In genomic region chr4:77734928-77735327, GRCh38 we compare ENCODE assay signal across 8 cellular contexts.
DNase-seq lines count a peak whose midpoint lies in the region; ATAC-seq and TF ChIP-seq lines count a peak whose summit lies in the region.

No MANE protein-coding gene starts in this region.

- H2AFZ ChIP-seq in OCI-LY7 (ENCODE audit: low read length): no peak overlapping the region

- peak; percentile 76 to 79 for DNase-seq in AML-193 (lab: John Stamatoyannopoulos, UW)
- DNase-seq in OCI-LY7 (ENCODE audit: low spot score): peak; percentile 20
- peak in 1 of 2 donors; percentile 16 for DNase-seq in central memory CD8-positive, alpha-beta T cell (ENCODE audit: low spot score in 2 of 2)
- peak; percentile 30 for DNase-seq in stimulated activated CD4-positive, alpha-beta T cell treated with anti-CD3 and anti-CD28 coated beads, Interleukin-1b, Interleukin-23, amount 100 ng/mL, for 48 hours
- DNase-seq in mesothelial cell of epicardium (ENCODE audit: low spot score in 2 of 2, unreplicated experiment in 2 of 2): no peak
- DNase-seq in NCI-H1105 (lab: John Stamatoyannopoulos, UW): no peak

- H3K9me3 ChIP-seq in OCI-LY7 (ENCODE audit: low read length): no peaks in the 10 kb centered on the region

- CTCF ChIA-PET in OCI-LY7 (lab: Charles Lee; ENCODE audit: unreplicated experiment): no interaction called here

- H3K79me2 ChIP-seq in OCI-LY7 (ENCODE audit: insufficient read depth, low read depth, low read length): no peaks in the 10 kb centered on the region; the same call in 1 of the 2 replicates

- H3K27ac ChIP-seq in OCI-LY7 (ENCODE audit: low read depth, low read length, poor library complexity, severe bottlenecking): no peak overlapping the region

- no TSS peak for BruUV-seq in OCI-LY7 (replicated peaks; lab: Mats Ljungman, UMichigan)

- H3K4me3 ChIP-seq in OCI-LY7 (ENCODE audit: low read depth, low read length, poor library complexity, severe bottlenecking): no peak overlapping the region

- no peak for TF ChIP-seq CTCF in OCI-LY7 (conservative IDR thresholded peaks at IDR 0.05; ENCODE audit: low read length)
- TF ChIP-seq CTCF in mesothelial cell of epicardium (IDR thresholded peaks at IDR 0.05; ENCODE audit: unreplicated experiment): no peak

- no peaks in the 10 kb centered on the region for H4K20me1 ChIP-seq in OCI-LY7 (ENCODE audit: insufficient read depth, low read length)

- peak overlapping the region; percentile 57 for H3K4me3 Mint-ChIP-seq in central memory CD8-positive, alpha-beta T cell
- H3K4me3 Mint-ChIP-seq in mesothelial cell of epicardium: no peak overlapping the region

- intact Hi-C loops in OCI-LY7 (cut with micrococcal nuclease; ENCODE audit: unreplicated experiment): no loop called here

- H3K27me3 Mint-ChIP-seq in central memory CD8-positive, alpha-beta T cell: no peaks in the 10 kb centered on the region
- no peaks in the 10 kb centered on the region for H3K27me3 Mint-ChIP-seq in mesothelial cell of epicardium (ENCODE audit: low read depth)

- peak overlapping the region; percentile 90 for H3K27ac Mint-ChIP-seq in central memory CD8-positive, alpha-beta T cell (ENCODE audit: low read depth)
- no peak overlapping the region for H3K27ac Mint-ChIP-seq in mesothelial cell of epicardium

- H3K36me3 Mint-ChIP-seq in central memory CD8-positive, alpha-beta T cell (ENCODE audit: insufficient read depth): peaks cover 50% of the 10 kb centered on the region
- H3K36me3 Mint-ChIP-seq in mesothelial cell of epicardium: peaks cover 13% of the 10 kb centered on the region

- H3K36me3 ChIP-seq in OCI-LY7 (ENCODE audit: insufficient read depth, low read length): peaks cover 66% of the 10 kb centered on the region

- H3K4me1 Mint-ChIP-seq in central memory CD8-positive, alpha-beta T cell: peaks cover 58% of the 10 kb centered on the region
- no peaks in the 10 kb centered on the region for H3K4me1 Mint-ChIP-seq in mesothelial cell of epicardium

- POLR2A ChIA-PET in OCI-LY7 (lab: Charles Lee): interaction anchor here (0.9 to 1.5 kb wide), 2 partner anchors 11 to 82 kb away, joined by 3 to 4 read pairs; no protein-coding TSS in a partner anchor

- no peaks in the 10 kb centered on the region for H3K9me3 Mint-ChIP-seq in central memory CD8-positive, alpha-beta T cell
- no peaks in the 10 kb centered on the region for H3K9me3 Mint-ChIP-seq in mesothelial cell of epicardium

- ATAC-seq in GM18870 (IDR thresholded peaks at IDR 0.05; ENCODE audit: unreplicated experiment): peak; percentile 90
- ATAC-seq in HG02973 (IDR thresholded peaks at IDR 0.05; ENCODE audit: unreplicated experiment): peak; percentile 89
- peak; percentile 86 for ATAC-seq in central memory CD8-positive, alpha-beta T cell (replicated peaks; ENCODE audit: extremely low read depth, poor library complexity, severe bottlenecking)

- no peak overlapping the region for H3K4me2 ChIP-seq in OCI-LY7 (ENCODE audit: low read length)

- H3K4me1 ChIP-seq in OCI-LY7 (ENCODE audit: insufficient read depth, low read length, poor library complexity, severe bottlenecking): peaks cover 40% of the 10 kb centered on the region

- H3K9me2 ChIP-seq in OCI-LY7 (ENCODE audit: insufficient read depth, low read length): no peaks in the 10 kb centered on the region

Comparison
In these comparisons a context has a peak if more than half of its experiments do, and no peak if none do; other contexts are left out.
1. DNase-seq: peak in AML-193 (2 of 2), OCI-LY7 (single experiment) and stimulated activated CD4-positive, alpha-beta T cell treated with anti-CD3 and anti-CD28 coated beads, Interleukin-1b, Interleukin-23, amount 100 ng/mL, for 48 hours (single experiment); none in mesothelial cell of epicardium (0 of 2) and NCI-H1105 (single experiment).
2. Peak in every context shown above with its lines, with median percentiles within 50 percentile points of each other: ATAC-seq.